ENCODE assay signal across 15 cellular contexts in the genomic region with DNA sequence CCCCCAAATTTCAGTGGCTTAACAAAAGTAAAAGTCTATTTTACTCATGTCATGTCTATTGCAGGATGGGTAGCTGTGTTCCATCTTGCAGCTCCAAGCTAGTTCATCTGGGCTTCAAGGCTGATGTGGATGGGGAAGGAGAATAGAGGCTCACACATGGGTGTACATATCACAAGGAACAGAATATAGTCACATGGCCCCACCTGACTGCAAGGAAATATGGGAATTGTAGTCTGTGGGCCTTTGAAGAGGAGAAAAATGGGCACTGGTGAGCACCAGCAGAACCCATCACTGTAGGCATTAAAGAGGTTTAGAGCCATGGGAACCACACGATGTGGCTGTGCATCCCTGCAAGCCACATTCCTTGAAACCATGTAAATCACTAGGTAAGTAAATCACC. TPM values are rescaled to one million over a fixed set of nuclear protein-coding genes. Genes with fewer than 3 reads are reported as not detected.
DNase-seq lines count a peak whose midpoint lies in the region; ATAC-seq and TF ChIP-seq lines count a peak whose summit lies in the region.
"Had no signal": no experiment of that assay in that cellular context is flagged by ENCODE, and none has a peak within 500 bp of the region (broad histone marks: within the 10 kb centered on the region; RNA-seq: fewer than 3 reads in every experiment).

No MANE protein-coding gene starts in this region.

- CTCF ChIA-PET in WTC11 (lab: Charles Lee), result interaction anchor here (0.9 to 1.6 kb wide), 2 partner anchors 18 kb away, joined by 3 read pairs; partner anchors contain the start of gene TRIO

- H3K4me3 Mint-ChIP-seq in WTC11, result no peak overlapping the region
- H3K4me3 Mint-ChIP-seq in stimulated activated memory B cell treated with anti-CD40 and anti-IgM and Interleukin-4, amounts not matched to agents 10 μg/mL and 1 μg/mL and 100 μg/mL, for 72 hours, result no peak overlapping the region
- H3K4me3 Mint-ChIP-seq: B cell; CD4-positive, alpha-beta T cell had no signal

- no peaks in the 10 kb centered on the region for H3K4me1 ChIP-seq in ovary (ENCODE audit: insufficient read depth)

- no peak for TF ChIP-seq CTCF in WTC11 (IDR thresholded peaks at IDR 0.05)
- TF ChIP-seq CTCF in ovary (IDR thresholded peaks at IDR 0.05), result no peak

- intact Hi-C loops in ovary (cut with DNase I), result no loop called here

- DNase-seq in NCI-H2171 treated with DMSO at 0.1 percent for 48 hours (lab: John Stamatoyannopoulos, UW) (peak; percentile 60), NCI-H2171 (lab: John Stamatoyannopoulos, UW) (no peak), WTC11 (ENCODE audit: low spot score) (no peak), hypothalamus (lab: John Stamatoyannopoulos, UW) (no peak), ovary (no peak)
- DNase-seq: C1 segment of cervical spinal cord; Calu3; CD4-positive, alpha-beta T cell; DMS 273 treated with DMSO at 0.1 percent for 48 hours; DMS79 treated with DMSO at 0.1 percent for 48 hours; EL had no signal

- no peak overlapping the region for H3K27ac ChIP-seq in ovary

- H3K36me3 ChIP-seq in ovary, result no peaks in the 10 kb centered on the region

- H3K36me3 Mint-ChIP-seq in WTC11, result no peaks in the 10 kb centered on the region
- H3K36me3 Mint-ChIP-seq in stimulated activated memory B cell treated with anti-CD40 and anti-IgM and Interleukin-4, amounts not matched to agents 10 μg/mL and 1 μg/mL and 100 μg/mL, for 72 hours, result no peaks in the 10 kb centered on the region

- TF ChIP-seq EP300 in Ishikawa (IDR thresholded peaks at IDR 0.05; ENCODE audit: borderline replicate concordance), result no peak
- TF ChIP-seq EP300 in ovary (IDR thresholded peaks at IDR 0.05), result no peak

- no peaks in the 10 kb centered on the region for H3K9me3 ChIP-seq in ovary

- H3K4me1 Mint-ChIP-seq in WTC11, result peaks cover 6% of the 10 kb centered on the region
- H3K4me1 Mint-ChIP-seq in stimulated activated memory B cell treated with anti-CD40 and anti-IgM and Interleukin-4, amounts not matched to agents 10 μg/mL and 1 μg/mL and 100 μg/mL, for 72 hours, result no peaks in the 10 kb centered on the region
- H3K4me1 Mint-ChIP-seq: B cell had no signal

- no peak overlapping the region for H3K4me3 ChIP-seq in ovary

- 31 to 58% (median 38%) methylated on average over 1 of the region's 1 CpG for WGBS in ovary, 3 donors

- H3K27me3 ChIP-seq in ovary, result no peaks in the 10 kb centered on the region

- no peaks in the 10 kb centered on the region for H3K9me3 Mint-ChIP-seq in WTC11
- no peaks in the 10 kb centered on the region for H3K9me3 Mint-ChIP-seq in stimulated activated memory B cell treated with anti-CD40 and anti-IgM and Interleukin-4, amounts not matched to agents 10 μg/mL and 1 μg/mL and 100 μg/mL, for 72 hours
- H3K9me3 Mint-ChIP-seq: CD4-positive, alpha-beta T cell had no signal

- no peaks in the 10 kb centered on the region; the same call in 1 of the 2 replicates for H3K27me3 Mint-ChIP-seq in WTC11 (ENCODE audit: low read depth)
- no peaks in the 10 kb centered on the region for H3K27me3 Mint-ChIP-seq in stimulated activated memory B cell treated with anti-CD40 and anti-IgM and Interleukin-4, amounts not matched to agents 10 μg/mL and 1 μg/mL and 100 μg/mL, for 72 hours
- H3K27me3 Mint-ChIP-seq: B cell had no signal

- no peak for TF ChIP-seq POLR2A in ovary (IDR thresholded peaks at IDR 0.05)

- no peak overlapping the region for H3K27ac Mint-ChIP-seq in WTC11
- H3K27ac Mint-ChIP-seq in stimulated activated memory B cell treated with anti-CD40 and anti-IgM and Interleukin-4, amounts not matched to agents 10 μg/mL and 1 μg/mL and 100 μg/mL, for 72 hours, result no peak overlapping the region
- H3K27ac Mint-ChIP-seq: B cell; CD4-positive, alpha-beta T cell had no signal

- POLR2A ChIA-PET in WTC11 (lab: Charles Lee), result no interaction called here

- peak; percentile 18; the same call in 1 of the 2 replicates for ATAC-seq in WTC11
- peak; percentile 39 for ATAC-seq in stimulated activated memory B cell treated with anti-CD40 and anti-IgM and Interleukin-4, amounts not matched to agents 10 μg/mL and 1 μg/mL and 100 μg/mL, for 72 hours
- ATAC-seq in GM18520 (IDR thresholded peaks at IDR 0.05; ENCODE audit: unreplicated experiment), result no peak

- no peak for TF ChIP-seq RAD21 in Ishikawa (IDR thresholded peaks at IDR 0.05; ENCODE audit: low read depth)

TF ChIP-seq in Ishikawa, 13 proteins besides CTCF, POLR2A, EP300 and RAD21:
- TF ChIP-seq ZBTB7A (IDR thresholded peaks at IDR 0.05; ENCODE audit: low read depth) (no peak), USF1 (IDR thresholded peaks at IDR 0.05) (peak; percentile 88), CEBPB (IDR thresholded peaks at IDR 0.05) (no peak)
TF ChIP-seq in Ishikawa: peak in this region for 1.

TF ChIP-seq in WTC11, 78 proteins besides CTCF, POLR2A, EP300 and RAD21:
- TF ChIP-seq USF2 (CRISPR knock-in tag; IDR thresholded peaks at IDR 0.05) (peak; percentile 85), RORB (CRISPR knock-in tag; IDR thresholded peaks at IDR 0.05) (no peak), USF1 (CRISPR knock-in tag; IDR thresholded peaks at IDR 0.05) (peak; percentile 82)

RNA-seq across cellular contexts. Expression of gene TRIO, which starts 17.9 kb away (rescaled TPM):
- total RNA-seq in WTC11 (2021) (69.2 to 88.8 TPM (median 73.5 TPM) in 3 replicates), ovary (100 to 1,000 TPM in 5 of 7 donors, 10 to 100 TPM in 2; 93.3 to 268 (median 132) TPM)
- 10 to 100 TPM; 58.4 to 67.1 TPM for polyA plus RNA-seq in ovary
